8 cellular contexts compared by ENCODE assay signal in genomic region chr2:74457129-74457548, GRCh38. TPM values are rescaled to one million over a fixed set of nuclear protein-coding genes. Genes with fewer than 3 reads are reported as not detected.
DNase-seq lines count a peak whose midpoint lies in the region; ATAC-seq and TF ChIP-seq lines count a peak whose summit lies in the region.

No MANE protein-coding gene starts in this region.

- no peaks in the 10 kb centered on the region for H3K27me3 ChIP-seq in ACC112 (ENCODE audit: insufficient read depth, low read length)
- H3K27me3 ChIP-seq in adrenal gland: no peaks in the 10 kb centered on the region
- H3K27me3 ChIP-seq in right lobe of liver: no peaks in the 10 kb centered on the region
- H3K27me3 ChIP-seq in transverse colon: no peaks in the 10 kb centered on the region

- DNase-seq in adrenal gland (peak in 1 of 7 donors; percentile 52), right lobe of liver (no peak), transverse colon (no peak), NCI-H187 (lab: John Stamatoyannopoulos, UW) (no peak), ureter (ENCODE audit: low spot score) (no peak)

- peak overlapping the region; percentile 80 for H2AFZ ChIP-seq in ACC112 (ENCODE audit: low read length, unreplicated experiment)

- H3K36me3 ChIP-seq in ACC112 (ENCODE audit: insufficient read depth, low read length) (no peaks in the 10 kb centered on the region), HEK293 (ENCODE audit: control insufficient read depth in 2 of 2, insufficient read depth in 1 of 2, low read length in 2 of 2) (peaks cover 0 to 23% of the 10 kb centered on the region in 2 experiments; a peak in 1 of 3 replicates), adrenal gland (replicated peaks in 1 of 2) (peaks cover 0 to 12% of the 10 kb centered on the region in 2 donors), right lobe of liver (no peaks in the 10 kb centered on the region), transverse colon (no peaks in the 10 kb centered on the region)

- TF ChIP-seq EP300 in transverse colon (IDR thresholded peaks at IDR 0.05; ENCODE audit: low read depth): no peak

- TF ChIP-seq CTCF in HEK293 (tag by site-specific recombination; IDR thresholded peaks at IDR 0.05) (no peak), adrenal gland (IDR thresholded peaks at IDR 0.05) (no peak), right lobe of liver (IDR thresholded peaks at IDR 0.05) (no peak), transverse colon (IDR thresholded peaks at IDR 0.05) (no peak)

- intact Hi-C loops in adrenal gland (cut with DNase I): no loop called here
- intact Hi-C loops in right lobe of liver (cut with DNase I): no loop called here
- intact Hi-C loops in transverse colon (cut with DNase I; ENCODE audit: low total_unique reads): loop anchor here (1.0 kb wide), 1 partner anchor 16 kb away; no protein-coding TSS in a partner anchor

- CTCF ChIA-PET in HEK293 (lab: Yijun Ruan, JAX): interaction anchor here (0.6 to 1.6 kb wide), 7 partner anchors 10 to 122 kb away, joined by 3 to 6 read pairs (median 4); partner anchors contain the start of genes CCDC142 and TTC31

- H3K9me3 ChIP-seq in HEK293 (ENCODE audit: control insufficient read depth, insufficient read depth, low read depth, low read length) (no peaks in the 10 kb centered on the region), adrenal gland (replicated peaks in 1 of 3) (no peaks in the 10 kb centered on the region), right lobe of liver (no peaks in the 10 kb centered on the region), transverse colon (no peaks in the 10 kb centered on the region)

- H3K4me1 ChIP-seq in ACC112 (ENCODE audit: control insufficient read depth, insufficient read depth, low read length, unreplicated experiment): peaks cover 20% of the 10 kb centered on the region
- peaks cover 5% of the 10 kb centered on the region for H3K4me1 ChIP-seq in HEK293 (ENCODE audit: control insufficient read depth, insufficient read depth, low read length)
- peaks cover 14 to 31% of the 10 kb centered on the region in 2 donors for H3K4me1 ChIP-seq in adrenal gland (replicated peaks in 1 of 2)
- peaks cover 0 to 22% (median 4%) of the 10 kb centered on the region in 4 donors for H3K4me1 ChIP-seq in right lobe of liver
- peaks cover 21 to 32% (median 27%) of the 10 kb centered on the region in 4 donors for H3K4me1 ChIP-seq in transverse colon

- H3K4me3 ChIP-seq in ACC112 (ENCODE audit: low read depth, low read length): peak overlapping the region; percentile 91
- H3K4me3 ChIP-seq in HEK293 (ENCODE audit: low read depth, low read length): peak overlapping the region; percentile 60
- H3K4me3 ChIP-seq in adrenal gland: peak overlapping the region in 2 of 4 donors; percentile 42 to 73
- peak overlapping the region; percentile 47 to 76 (median 58) for H3K4me3 ChIP-seq in right lobe of liver
- peak overlapping the region; percentile 55 to 70 (median 63) for H3K4me3 ChIP-seq in transverse colon

- in situ Hi-C loops in transverse colon (cut with MboI; ENCODE audit: low pct_ligation_motif_present in 1 of 4, low pct_unique_long_range_greater_than_20kb in 1 of 4, low sequenced_read_pairs in 3 of 4): no loop called here

- TF ChIP-seq POLR2A in adrenal gland (IDR thresholded peaks at IDR 0.05) (no peak), right lobe of liver (IDR thresholded peaks at IDR 0.05) (no peak), transverse colon (IDR thresholded peaks at IDR 0.05) (no peak)

- H3K79me2 ChIP-seq in ACC112 (ENCODE audit: control insufficient read depth, insufficient read depth, low read length, unreplicated experiment): peaks cover 15% of the 10 kb centered on the region

- ATAC-seq in right lobe of liver (no peak), GM19324 (IDR thresholded peaks at IDR 0.05; ENCODE audit: low FRiP score, unreplicated experiment) (no peak)

- H3K27ac ChIP-seq in ACC112 (ENCODE audit: low read depth, low read length) (no peak overlapping the region), HEK293 (ENCODE audit: extremely low read depth, low read depth, low read length) (peak overlapping the region; percentile 96), adrenal gland (peak overlapping the region; percentile 84 to 98 (median 97)), right lobe of liver (peak overlapping the region; percentile 93 to 97 (median 94)), transverse colon (peak overlapping the region; percentile 96 to 99 (median 98))

- 1 to 3% (median 2%) methylated on average over 11 to 27 of the region's 27 CpGs for WGBS in adrenal gland, 4 donors
- WGBS in right lobe of liver (ENCODE audit: insufficient coverage, low coverage, low lambda C conversion rate, missing lambda C conversion rate): 0% methylated on average over 11 of the region's 27 CpGs
- WGBS in transverse colon (ENCODE audit: low coverage in 1 of 2), 2 donors: 1 to 3% methylated on average over 8 to 13 of the region's 27 CpGs

- POLR2A ChIA-PET in HEK293 (lab: Yijun Ruan, JAX): interaction anchor here (0.7 to 3.8 kb wide), 12 partner anchors 8 to 1223 kb away, joined by 3 to 37 read pairs (median 3); partner anchors contain the start of genes CCDC142, CCT7, MOGS and PCGF1

TF ChIP-seq in HEK293, 187 proteins besides CTCF, POLR2A, EP300 and RAD21 (continues in another document):
- TF ChIP-seq SP2 (tag by site-specific recombination; IDR thresholded peaks at IDR 0.05) (peak; percentile 67), ZFP69B (tag by site-specific recombination; IDR thresholded peaks at IDR 0.05) (no peak), ZNF548 (tag by site-specific recombination; IDR thresholded peaks at IDR 0.05) (no peak), ZNF670 (tag by site-specific recombination; IDR thresholded peaks at IDR 0.05; ENCODE audit: low read depth) (no peak), ZNF280D (tag by site-specific recombination; IDR thresholded peaks at IDR 0.05) (no peak), ZNF155 (tag by site-specific recombination; IDR thresholded peaks at IDR 0.05) (no peak), ZNF521 (tag by site-specific recombination; IDR thresholded peaks at IDR 0.05) (no peak), ZNF366 (tag by site-specific recombination; conservative IDR thresholded peaks at IDR 0.05) (no peak), ZBTB7A (tag by site-specific recombination; IDR thresholded peaks at IDR 0.05; ENCODE audit: low read depth) (no peak), ZNF571 (tag by site-specific recombination; IDR thresholded peaks at IDR 0.05) (no peak)
- TF ChIP-seq, protein P1, sequence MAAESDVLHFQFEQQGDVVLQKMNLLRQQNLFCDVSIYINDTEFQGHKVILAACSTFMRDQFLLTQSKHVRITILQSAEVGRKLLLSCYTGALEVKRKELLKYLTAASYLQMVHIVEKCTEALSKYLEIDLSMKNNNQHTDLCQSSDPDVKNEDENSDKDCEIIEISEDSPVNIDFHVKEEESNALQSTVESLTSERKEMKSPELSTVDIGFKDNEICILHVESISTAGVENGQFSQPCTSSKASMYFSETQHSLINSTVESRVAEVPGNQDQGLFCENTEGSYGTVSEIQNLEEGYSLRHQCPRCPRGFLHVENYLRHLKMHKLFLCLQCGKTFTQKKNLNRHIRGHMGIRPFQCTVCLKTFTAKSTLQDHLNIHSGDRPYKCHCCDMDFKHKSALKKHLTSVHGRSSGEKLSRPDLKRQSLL (tag by site-specific recombination; IDR thresholded peaks at IDR 0.05): 0 out of 2 replicates have a peak, but pooled peaks have one; percentile 49

RNA-seq across cellular contexts. Expression of gene WBP1, which starts 1.1 kb away (rescaled TPM):
- total RNA-seq in adrenal gland (100 to 1,000 TPM in 7 of 8 donors, 10 to 100 TPM in 1; 67.5 to 176 (median 115) TPM), right lobe of liver (10 to 100 TPM; 29.6 to 37.6 (median 32.2) TPM), transverse colon (100 to 1,000 TPM in 1 of 4 donors, 10 to 100 TPM in 3; 59.5 to 101 (median 62.7) TPM), ureter (100 TPM)
- polyA plus RNA-seq in adrenal gland: 100 to 1,000 TPM in 2 of 3 donors, 10 to 100 TPM in 1; 56.9 to 267 (median 244) TPM

RNA-seq across cellular contexts. Expression of gene INO80B, which starts 2.3 kb away (rescaled TPM):
- total RNA-seq in adrenal gland (100 to 1,000 TPM in 1 of 8 donors, 10 to 100 TPM in 7; 13.6 to 108 (median 37.5) TPM), right lobe of liver (10 to 100 TPM in 5 of 6 experiments, 1 to 10 TPM in 1; 3.4 to 20.3 (median 18.8) TPM), transverse colon (10 to 100 TPM; 12.9 to 53.9 (median 34.5) TPM), ureter (55.9 TPM)
- 100 to 1,000 TPM in 2 of 3 donors, 10 to 100 TPM in 1; 40.5 to 133 (median 124) TPM for polyA plus RNA-seq in adrenal gland

RNA-seq across cellular contexts. Expression of gene MOGS, which starts 8.0 kb away (rescaled TPM):
- total RNA-seq in adrenal gland (10 to 100 TPM; 40.4 to 72.6 (median 47.6) TPM), right lobe of liver (10 to 100 TPM; 41.0 to 45.2 (median 43.6) TPM), transverse colon (10 to 100 TPM; 54.8 to 76.7 (median 58.9) TPM), ureter (51.6 TPM)
- polyA plus RNA-seq in adrenal gland: 10 to 100 TPM; 25.9 to 60.7 (median 46.4) TPM

RNA-seq across cellular contexts. Expression of gene MRPL53, which starts 15.3 kb away (rescaled TPM):
- total RNA-seq in adrenal gland: 100 to 1,000 TPM in 5 of 8 donors, 10 to 100 TPM in 3; 30.2 to 191 (median 120) TPM
- 100 to 1,000 TPM in 2 of 3 donors, 10 to 100 TPM in 1; 26.4 to 167 (median 129) TPM for polyA plus RNA-seq in adrenal gland
- total RNA-seq in right lobe of liver: 10 to 100 TPM; 10.7 to 51.9 (median 42.6) TPM
- total RNA-seq in transverse colon: 100 to 1,000 TPM in 1 of 4 donors, 10 to 100 TPM in 3; 23.2 to 170 (median 26.3) TPM
- total RNA-seq in ureter: 71.8 TPM

RNA-seq across cellular contexts. Expression of gene RTKN, which starts 15.4 kb away (rescaled TPM):
- total RNA-seq in adrenal gland (10 to 100 TPM in 7 of 8 donors, 1 to 10 TPM in 1; 9.7 to 21.2 (median 14.1) TPM), right lobe of liver (100 to 1,000 TPM in 2 of 6 experiments, 10 to 100 TPM in 4; 61.5 to 103 (median 83.0) TPM), transverse colon (10 to 100 TPM; 29.7 to 46.4 (median 41.9) TPM), ureter (36.4 TPM)
- 10 to 100 TPM in 2 of 3 donors, 1 to 10 TPM in 1; 7.4 to 35.6 (median 17.3) TPM for polyA plus RNA-seq in adrenal gland
